ENCODE assay signal across 9 cellular contexts in genomic region chr12:86914716-86915115, GRCh38.
A peak's percentile ranks its signal among the peaks of the same experiment; 100 is the strongest.
DNase-seq lines count a peak whose midpoint lies in the region; ATAC-seq, FAIRE-seq and TF ChIP-seq lines count a peak whose summit lies in the region.
"Had no signal": no experiment of that assay in that cellular context is flagged by ENCODE, and none has a peak within 500 bp of the region (broad histone marks: within the 10 kb centered on the region; RNA-seq: fewer than 3 reads in every experiment).

No MANE protein-coding gene starts in this region.

- H3K36me3 ChIP-seq in bronchial epithelial cell (ENCODE audit: control insufficient read depth, insufficient read depth, low read length) (no peaks in the 10 kb centered on the region), MG63 (no peaks in the 10 kb centered on the region), lower lobe of right lung (no peaks in the 10 kb centered on the region)

- no peaks in the 10 kb centered on the region for H3K27me3 ChIP-seq in bronchial epithelial cell (ENCODE audit: control insufficient read depth, insufficient read depth, low read length)
- no peaks in the 10 kb centered on the region for H3K27me3 ChIP-seq in MG63
- no peaks in the 10 kb centered on the region for H3K27me3 ChIP-seq in lower lobe of right lung (ENCODE audit: low read depth)

- ATAC-seq in lower lobe of right lung = no peak
- ATAC-seq in HG02763 (IDR thresholded peaks at IDR 0.05; ENCODE audit: unreplicated experiment) = no peak
- no peak for ATAC-seq in GM21717 (IDR thresholded peaks at IDR 0.05; ENCODE audit: unreplicated experiment)

- H3K4me3 ChIP-seq in bronchial epithelial cell (ENCODE audit: low read depth, low read length) = no peak overlapping the region
- H3K4me3 ChIP-seq in MG63 = no peak overlapping the region
- H3K4me3 ChIP-seq in lower lobe of right lung = no peak overlapping the region

- H3K9me3 ChIP-seq in MG63 (no peaks in the 10 kb centered on the region), lower lobe of right lung (no peaks in the 10 kb centered on the region)

- CTCF ChIA-PET in GM10248 (lab: Yijun Ruan, JAX) = interaction anchor here (2.3 kb wide), 1 partner anchor 9 kb away, joined by 14 read pairs; no protein-coding TSS in a partner anchor

- no peak for FAIRE-seq in bronchial epithelial cell (lab: Jason Lieb, UNC)
- FAIRE-seq: H54 had no signal

- intact Hi-C loops in lower lobe of right lung (cut with DNase I) = no loop called here

- POLR2A ChIA-PET in GM10248 (lab: Yijun Ruan, JAX) = no interaction called here

- no peak overlapping the region for H3K27ac ChIP-seq in lower lobe of right lung

- DNase-seq in GM10248 (ENCODE audit: extremely low spot score) = no peak
- peak; percentile 3 for DNase-seq in NCI-H146 treated with DMSO at 0.1 percent for 48 hours (lab: John Stamatoyannopoulos, UW; ENCODE audit: unreplicated experiment)
- DNase-seq in bronchial epithelial cell (ENCODE audit: low read depth) = peak; percentile 56
- DNase-seq in myocyte (ENCODE audit: low read depth) = peak; percentile 64
- no peak for DNase-seq in MG63
- DNase-seq in lower lobe of right lung = no peak

- H3K4me1 ChIP-seq in lower lobe of right lung = no peaks in the 10 kb centered on the region

- TF ChIP-seq CTCF in GM10248 (IDR thresholded peaks at IDR 0.05; ENCODE audit: control extremely low read depth, extremely low read depth, low read depth, missing control alignments) (peak; percentile 17), bronchial epithelial cell (IDR thresholded peaks at IDR 0.05; ENCODE audit: insufficient read depth, low read length, severe bottlenecking) (peak; percentile 66), lower lobe of right lung (IDR thresholded peaks at IDR 0.05) (no peak)

Comparison
In these comparisons a context has a peak if more than half of its experiments do, and no peak if none do; other contexts are left out.
1. DNase-seq: peak in NCI-H146 treated with DMSO at 0.1 percent for 48 hours (single experiment), bronchial epithelial cell (single experiment) and myocyte (single experiment); none in GM10248 (single experiment), MG63 (single experiment) and lower lobe of right lung (single experiment).